17 cellular contexts compared by ENCODE assay signal in genomic region chr20:54139188-54139587, GRCh38. TPM values are rescaled to one million over a fixed set of nuclear protein-coding genes. Genes with fewer than 3 reads are reported as not detected.
"Had no signal": no experiment of that assay in that cellular context is flagged by ENCODE, and none has a peak within 500 bp of the region (broad histone marks: within the 10 kb centered on the region; RNA-seq: fewer than 3 reads in every experiment).

No MANE protein-coding gene starts in this region.

- H3K36me3 ChIP-seq: ascending aorta, cardiac muscle cell, left lung, pancreas, WERI-Rb-1 had no signal

- H3K79me2 ChIP-seq: hepatocyte had no signal

- H2AFZ ChIP-seq: hepatocyte had no signal

- H3K4me2 ChIP-seq: hepatocyte had no signal

- H3K4me1 ChIP-seq: ascending aorta, left lung, pancreas had no signal

- H3K27me3 ChIP-seq: ascending aorta, cardiac muscle cell, hepatocyte had no signal

- DNase-seq: activated CD4-positive, alpha-beta T cell treated with anti-CD3 and anti-CD28 coated beads, Interleukin-2, amount 50 U/mL, for 48 hours; activated naive CD4-positive, alpha-beta T cell treated with anti-CD3 and anti-CD28 coated beads for 36 hours; activated naive CD8-positive, alpha-beta T cell treated with anti-CD3 and anti-CD28 coated beads, Interleukin-2, amount 50 U/mL, for 24 hours; dorsolateral prefrontal cortex; erythroblast; kidney; left lung; mucosa of descending colon; naive thymus-derived CD4-positive, alpha-beta T cell; pancreas; stimulated activated CD4-positive, alpha-beta T cell treated with anti-CD3 and anti-CD28 coated beads, Interleukin-12 subunit alpha, Interleukin-12 subunit beta, amount 100 ng/mL, for 4 hours; stimulated activated CD4-positive, alpha-beta T cell treated with anti-CD3 and anti-CD28 coated beads, Interleukin-2, amount 100 ng/mL, for 24 hours; WERI-Rb-1 had no signal

- H3K9me3 ChIP-seq: ascending aorta, left lung, mucosa of descending colon, pancreas had no signal

- H3K27ac ChIP-seq: ascending aorta, cardiac muscle cell, dorsolateral prefrontal cortex, hepatocyte, left lung, pancreas, WERI-Rb-1 had no signal

- H3K4me3 ChIP-seq: ascending aorta, cardiac muscle cell, dorsolateral prefrontal cortex, hepatocyte, left lung, mucosa of descending colon, pancreas had no signal

RNA-seq across cellular contexts. Expression of gene CYP24A1, which starts 34.6 kb away (rescaled TPM):
- total RNA-seq: activated naive CD4-positive, alpha-beta T cell treated with anti-CD3 and anti-CD28 coated beads for 36 hours; activated T-helper 2 cell treated with anti-CD3 and anti-CD28 coated beads, Interferon-gamma antibody, Interleukin-2, Interleukin-4, amounts not matched to agents 10 μg/mL and 5 μg/mL and 100 μg/mL, durations not matched to agents 14 hours and 24 hours and 36 hours; ascending aorta; cardiac muscle cell; mucosa of descending colon had no signal
